In the genomic region with DNA sequence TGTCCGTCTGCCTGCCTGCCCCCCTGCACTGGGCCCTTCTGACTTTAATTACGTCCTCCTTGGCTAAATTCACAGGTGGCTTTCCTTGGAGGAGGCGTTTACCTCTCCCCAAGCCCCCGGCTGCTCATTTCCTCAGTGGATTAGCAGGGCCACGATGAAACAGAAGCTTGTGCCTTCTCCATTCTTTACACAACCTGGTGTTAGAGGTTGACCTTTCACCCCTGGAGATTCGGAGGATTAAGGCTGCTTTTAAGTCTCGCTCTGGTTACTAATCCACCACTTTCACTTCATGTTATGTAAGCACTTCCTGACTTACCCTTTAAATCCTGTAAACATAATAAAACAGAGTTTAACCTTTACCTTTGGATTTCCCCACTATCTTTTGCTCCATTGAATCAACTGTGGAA, we compare ENCODE assay signal across 29 cellular contexts.
A peak's percentile ranks its signal among the peaks of the same experiment; 100 is the strongest.
DNase-seq lines count a peak whose midpoint lies in the region; ATAC-seq and TF ChIP-seq lines count a peak whose summit lies in the region.
"Had no signal": no experiment of that assay in that cellular context is flagged by ENCODE, and none has a peak within 500 bp of the region (broad histone marks: within the 10 kb centered on the region; RNA-seq: fewer than 3 reads in every experiment).

No MANE protein-coding gene starts in this region.

- no peak overlapping the region for H4K5ac ChIP-seq in H9 (ENCODE audit: insufficient read length, low read depth, low read length)

- H3K4me1 Mint-ChIP-seq in H9 (peaks cover 39 to 42% of the 10 kb centered on the region in 2 experiments), glutamatergic neuron (ENCODE audit: low read depth, unreplicated experiment) (peaks cover 33% of the 10 kb centered on the region)
- H3K4me1 Mint-ChIP-seq in T-helper 2 cell treated with Interferon-gamma antibody and Interleukin-4, amounts not matched to agents 5 μg/mL and 100 μg/mL, for 36 hours (ENCODE audit: low read depth) = no peaks in the 10 kb centered on the region
- H3K4me1 Mint-ChIP-seq: central memory CD8-positive, alpha-beta T cell had no signal

- H2BK5ac ChIP-seq in H9 (ENCODE audit: insufficient read length, low read length) = no peak overlapping the region

- H4K91ac ChIP-seq in H9 (ENCODE audit: insufficient read length, low read depth, low read length) = no peak overlapping the region

- no CpG with 5 or more reads among the region's 7 CpGs for WGBS in H9 (ENCODE audit: extremely low coverage, insufficient read length, low lambda C conversion rate)

- no peak overlapping the region for H2BK15ac ChIP-seq in H9 (ENCODE audit: low read depth, low read length)

- no peaks in the 10 kb centered on the region for H3K9me3 ChIP-seq in H9 (ENCODE audit: control insufficient read depth, low read depth, low read length)
- H3K9me3 ChIP-seq in NT2/D1 (ENCODE audit: insufficient read depth, low read length) = no peaks in the 10 kb centered on the region
- H3K9me3 ChIP-seq in mucosa of descending colon = no peaks in the 10 kb centered on the region
- H3K9me3 ChIP-seq: BLaER1 treated with 17β-estradiol and CSF1 and Interleukin-3, amounts not matched to agents 10 nM and 100 nM; left ventricle myocardium inferior; stomach; tibial nerve had no signal

- ATAC-seq in mucosa of descending colon (peak; percentile 87), HG02623 (IDR thresholded peaks at IDR 0.05; ENCODE audit: unreplicated experiment) (no peak)
- ATAC-seq: activated CD4-positive, CD25-positive, alpha-beta regulatory T cell treated with anti-CD3 and anti-CD28 coated beads, Interleukin-2, amount 50 U/mL, for 24 hours; activated CD8-positive, alpha-beta T cell treated with anti-CD3 and anti-CD28 coated beads for 36 hours; Right ventricle myocardium inferior had no signal

- H3K36me3 Mint-ChIP-seq in H9 (ENCODE audit: insufficient read depth in 1 of 3, low read depth in 3 of 3) = no peaks in the 10 kb centered on the region
- no peaks in the 10 kb centered on the region for H3K36me3 Mint-ChIP-seq in glutamatergic neuron (ENCODE audit: unreplicated experiment)
- no peaks in the 10 kb centered on the region for H3K36me3 Mint-ChIP-seq in T-helper 2 cell treated with Interferon-gamma antibody and Interleukin-4, amounts not matched to agents 5 μg/mL and 100 μg/mL, for 36 hours (ENCODE audit: low read depth)

- H3K23ac ChIP-seq in H9 (ENCODE audit: insufficient read length, low read depth, low read length) = no peak overlapping the region

- no peaks in the 10 kb centered on the region for H3K27me3 ChIP-seq in H9 (ENCODE audit: insufficient read depth, low read length)
- peaks cover 4% of the 10 kb centered on the region for H3K27me3 ChIP-seq in NT2/D1 (ENCODE audit: insufficient read depth, insufficient read length)
- H3K27me3 ChIP-seq: BLaER1 treated with 17β-estradiol and CSF1 and Interleukin-3, amounts not matched to agents 10 nM and 100 nM; tibial nerve had no signal

- no peaks in the 10 kb centered on the region for H3K79me1 ChIP-seq in H9 (ENCODE audit: insufficient read depth, low read depth, low read length, poor library complexity, severe bottlenecking)

- CTCF ChIA-PET in RWPE1 (lab: Yijun Ruan, JAX) = no interaction called here

- no peak overlapping the region for H3K18ac ChIP-seq in H9 (ENCODE audit: insufficient read length, low read depth, low read length)

- no peak overlapping the region for H2AFZ ChIP-seq in H9 (ENCODE audit: low read length)
- H2AFZ ChIP-seq: parathyroid adenoma had no signal

- no peak for DNase-seq in H9
- peak; percentile 57 for DNase-seq in NT2/D1 (ENCODE audit: low read depth, low spot score)
- DNase-seq in glutamatergic neuron = no peak
- peak in 2 of 3 donors; percentile 29 to 42 for DNase-seq in mucosa of descending colon
- no peak for DNase-seq in RWPE1 (ENCODE audit: low spot score)
- DNase-seq in SKM-1 (lab: John Stamatoyannopoulos, UW; ENCODE audit: unreplicated experiment) = no peak
- DNase-seq in T-helper 2 cell treated with Interferon-gamma antibody and Interleukin-4, amounts not matched to agents 5 μg/mL and 100 μg/mL, for 36 hours (ENCODE audit: low spot score) = no peak
- DNase-seq: activated CD8-positive, alpha-beta T cell treated with anti-CD3 and anti-CD28 coated beads for 36 hours; activated gamma-delta T cell; dorsolateral prefrontal cortex; head of caudate nucleus; HFFc6; KBM-7; left ventricle myocardium inferior; midbrain; MM.1S; NCI-H146; NCI-H526; stimulated activated CD8-positive, alpha-beta memory T cell treated with anti-CD3 and anti-CD28 coated beads, Interleukin-4, amount 100 ng/mL, for 48 hours; stomach; SW 1271 had no signal

- POLR2A ChIA-PET in RWPE1 (lab: Yijun Ruan, JAX; ENCODE audit: low non-redundant PET) = no interaction called here

- no peak overlapping the region for H2BK20ac ChIP-seq in H9 (ENCODE audit: low read depth, low read length, poor library complexity, severe bottlenecking)

- H3K14ac ChIP-seq in H9 (ENCODE audit: insufficient read depth, low read length) = no peak overlapping the region

- H4K20me1 ChIP-seq in H9 (ENCODE audit: control insufficient read depth, insufficient read depth, insufficient read length) = no peaks in the 10 kb centered on the region
- H4K20me1 ChIP-seq: BLaER1 treated with 17β-estradiol and CSF1 and Interleukin-3, amounts not matched to agents 10 nM and 100 nM had no signal

- H3K56ac ChIP-seq in H9 (ENCODE audit: insufficient read length, low read depth, low read length) = no peak overlapping the region

- H2AK5ac ChIP-seq in H9 (ENCODE audit: insufficient read length, low read length) = no peak overlapping the region

- intact Hi-C loops in mucosa of descending colon (cut with DNase I, micrococcal nuclease) = no loop called here

- no peak overlapping the region for H3K4me2 ChIP-seq in H9 (ENCODE audit: insufficient read depth, insufficient read length, low read length)
- H3K4me2 ChIP-seq: BLaER1 treated with 17β-estradiol and CSF1 and Interleukin-3, amounts not matched to agents 10 nM and 100 nM had no signal

- no peaks in the 10 kb centered on the region for H3K79me2 ChIP-seq in H9 (ENCODE audit: insufficient read depth, low read length)
- H3K79me2 ChIP-seq: parathyroid adenoma had no signal

- no peak overlapping the region for H3K27ac ChIP-seq in H9 (ENCODE audit: insufficient read length, low read depth, low read length)
- H3K27ac ChIP-seq in RWPE1 = no peak overlapping the region
- H3K27ac ChIP-seq: BLaER1 treated with 17β-estradiol and CSF1 and Interleukin-3, amounts not matched to agents 10 nM and 100 nM; dorsolateral prefrontal cortex; left ventricle myocardium inferior; parathyroid adenoma; stomach; tibial nerve had no signal

- H3K9me3 Mint-ChIP-seq in H9 = no peaks in the 10 kb centered on the region; a peak in 1 of 5 replicates
- H3K9me3 Mint-ChIP-seq in glutamatergic neuron (ENCODE audit: unreplicated experiment) = no peaks in the 10 kb centered on the region
- H3K9me3 Mint-ChIP-seq in T-helper 2 cell treated with Interferon-gamma antibody and Interleukin-4, amounts not matched to agents 5 μg/mL and 100 μg/mL, for 36 hours = no peaks in the 10 kb centered on the region
- H3K9me3 Mint-ChIP-seq: activated CD8-positive, alpha-beta T cell treated with anti-CD3 and anti-CD28 coated beads for 36 hours; central memory CD8-positive, alpha-beta T cell; HFFc6; nephron had no signal

- TF ChIP-seq CTCF in H9 (conservative IDR thresholded peaks at IDR 0.05) = no peak
- no peak for TF ChIP-seq CTCF in glutamatergic neuron (IDR thresholded peaks at IDR 0.05; ENCODE audit: partially characterized antibody, unreplicated experiment)
- no peak for TF ChIP-seq CTCF in mucosa of descending colon (IDR thresholded peaks at IDR 0.05)
- TF ChIP-seq CTCF in RWPE1 (conservative IDR thresholded peaks at IDR 0.05; ENCODE audit: low read depth) = no peak

- H3K23me2 ChIP-seq in H9 (ENCODE audit: insufficient read length, low read depth, low read length, poor library complexity, severe bottlenecking) = no peaks in the 10 kb centered on the region

- H3K27ac Mint-ChIP-seq in H9 (peak overlapping the region; percentile 39 to 61 (median 40); a peak in 3 of 7 replicates), glutamatergic neuron (ENCODE audit: unreplicated experiment) (peak overlapping the region; percentile 74)
- no peak overlapping the region for H3K27ac Mint-ChIP-seq in T-helper 2 cell treated with Interferon-gamma antibody and Interleukin-4, amounts not matched to agents 5 μg/mL and 100 μg/mL, for 36 hours
- H3K27ac Mint-ChIP-seq: activated CD8-positive, alpha-beta T cell treated with anti-CD3 and anti-CD28 coated beads for 36 hours; HFFc6 had no signal

- H3K4ac ChIP-seq in H9 (ENCODE audit: low read depth, low read length) = no peak overlapping the region

- no peaks in the 10 kb centered on the region for H3K36me3 ChIP-seq in NT2/D1 (ENCODE audit: insufficient read depth, insufficient read length, low read length)
- no peaks in the 10 kb centered on the region for H3K36me3 ChIP-seq in mucosa of descending colon (ENCODE audit: low read depth)
- H3K36me3 ChIP-seq: BLaER1 treated with 17β-estradiol and CSF1 and Interleukin-3, amounts not matched to agents 10 nM and 100 nM; left ventricle myocardium inferior; stomach; tibial nerve had no signal

- no peak overlapping the region for H3T11ph ChIP-seq in H9 (ENCODE audit: low read length)

- H3K4me3 ChIP-seq in NT2/D1 (ENCODE audit: insufficient read length, low read depth) (no peak overlapping the region), mucosa of descending colon (no peak overlapping the region)
- H3K4me3 ChIP-seq: BLaER1 treated with 17β-estradiol and CSF1 and Interleukin-3, amounts not matched to agents 10 nM and 100 nM; dorsolateral prefrontal cortex; left ventricle myocardium inferior; stomach; tibial nerve had no signal

- H2BK12ac ChIP-seq in H9 (ENCODE audit: insufficient read length, low read depth, low read length) = no peak overlapping the region

- H4K8ac ChIP-seq in H9 (replicated peaks; ENCODE audit: insufficient read length, low read depth, low read length) = no peak overlapping the region

- no peak overlapping the region for H3K4me3 Mint-ChIP-seq in H9
- H3K4me3 Mint-ChIP-seq in glutamatergic neuron (ENCODE audit: unreplicated experiment) = peak overlapping the region; percentile 64
- H3K4me3 Mint-ChIP-seq in T-helper 2 cell treated with Interferon-gamma antibody and Interleukin-4, amounts not matched to agents 5 μg/mL and 100 μg/mL, for 36 hours = no peak overlapping the region
- H3K4me3 Mint-ChIP-seq: activated CD8-positive, alpha-beta T cell treated with anti-CD3 and anti-CD28 coated beads for 36 hours; central memory CD8-positive, alpha-beta T cell; HFFc6; nephron had no signal

- no peak overlapping the region for H2BK120ac ChIP-seq in H9 (ENCODE audit: low read depth, low read length, poor library complexity, severe bottlenecking)

- H3K4me1 ChIP-seq in H9 (ENCODE audit: insufficient read depth, low read length) (peaks cover 3% of the 10 kb centered on the region; the same call in 1 of the 2 replicates), NT2/D1 (ENCODE audit: insufficient read depth, insufficient read length) (peaks cover 6% of the 10 kb centered on the region), mucosa of descending colon (ENCODE audit: low read depth) (peaks cover 5% of the 10 kb centered on the region)
- H3K4me1 ChIP-seq: BLaER1 treated with 17β-estradiol and CSF1 and Interleukin-3, amounts not matched to agents 10 nM and 100 nM; left ventricle myocardium inferior; parathyroid adenoma; stomach; tibial nerve had no signal

- peaks cover 8% of the 10 kb centered on the region for H3K27me3 Mint-ChIP-seq in H9 (ENCODE audit: low read depth)
- peaks cover 6% of the 10 kb centered on the region for H3K27me3 Mint-ChIP-seq in glutamatergic neuron (ENCODE audit: unreplicated experiment)
- H3K27me3 Mint-ChIP-seq in T-helper 2 cell treated with Interferon-gamma antibody and Interleukin-4, amounts not matched to agents 5 μg/mL and 100 μg/mL, for 36 hours (ENCODE audit: low read depth) = no peaks in the 10 kb centered on the region
- H3K27me3 Mint-ChIP-seq: central memory CD8-positive, alpha-beta T cell had no signal

- H3K9ac ChIP-seq in H9 (ENCODE audit: extremely low read depth, insufficient read length, low read length) = no peak overlapping the region
- no peak overlapping the region for H3K9ac ChIP-seq in NT2/D1 (ENCODE audit: insufficient read length, low read depth)
- H3K9ac ChIP-seq: BLaER1 treated with 17β-estradiol and CSF1 and Interleukin-3, amounts not matched to agents 10 nM and 100 nM; parathyroid adenoma had no signal

Comparison
In these comparisons a context has a peak if more than half of its experiments do, and no peak if none do; other contexts are left out.
1. DNase-seq: peak in NT2/D1 (single experiment) and mucosa of descending colon (2 of 3); none in H9 (single experiment), glutamatergic neuron (single experiment), RWPE1 (single experiment), SKM-1 (single experiment) and T-helper 2 cell treated with Interferon-gamma antibody and Interleukin-4, amounts not matched to agents 5 μg/mL and 100 μg/mL, for 36 hours (single experiment).